In the genomic region with DNA sequence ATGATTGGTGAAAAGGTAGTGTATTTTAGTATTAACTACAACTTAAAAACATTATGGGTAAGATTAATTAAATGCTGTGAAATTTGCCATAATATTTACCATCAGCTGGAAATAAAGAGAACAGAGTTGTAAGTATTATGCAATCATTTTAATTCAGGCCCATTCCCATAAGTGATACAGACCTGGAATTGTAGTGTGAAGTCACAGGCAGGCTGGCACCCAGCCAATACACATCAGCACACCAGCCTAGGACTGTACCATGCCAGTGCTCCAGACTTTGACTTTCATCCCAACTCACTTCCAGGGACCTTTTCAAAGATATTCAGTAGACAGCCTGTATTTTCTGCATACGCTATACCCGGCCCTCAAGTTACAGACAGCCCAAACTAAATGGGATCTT, we compare ENCODE assay signal across 9 cellular contexts.
A peak's percentile ranks its signal among the peaks of the same experiment; 100 is the strongest.
DNase-seq lines count a peak whose midpoint lies in the region; ATAC-seq, FAIRE-seq and TF ChIP-seq lines count a peak whose summit lies in the region.
"Had no signal": no experiment of that assay in that cellular context is flagged by ENCODE, and none has a peak within 500 bp of the region (broad histone marks: within the 10 kb centered on the region; RNA-seq: fewer than 3 reads in every experiment).

No MANE protein-coding gene starts in this region.

- H3K4me3 ChIP-seq in SK-N-SH (ENCODE audit: low read depth in 2 of 2, low read length in 1 of 2), result no peak overlapping the region
- no peak overlapping the region for H3K4me3 ChIP-seq in esophagus (ENCODE audit: low read depth in 1 of 2, low read length in 2 of 2)

- no peak for FAIRE-seq in H54 (lab: Jason Lieb, UNC)

- TF ChIP-seq RAD21 in SK-N-SH (IDR thresholded peaks at IDR 0.05; ENCODE audit: low read length), result no peak

- peaks cover 6 to 49% of the 10 kb centered on the region in 2 experiments for H3K4me1 ChIP-seq in SK-N-SH (ENCODE audit: control insufficient read depth in 1 of 2, insufficient read depth in 2 of 2, low read depth in 1 of 2, low read length in 1 of 2)
- H3K4me1 ChIP-seq in esophagus (ENCODE audit: control insufficient read depth in 2 of 2, insufficient read depth in 2 of 2, low read length in 1 of 2), result peaks cover 0 to 3% of the 10 kb centered on the region in 2 donors

- H3K36me3 ChIP-seq in SK-N-SH (replicated peaks in 1 of 2; ENCODE audit: control insufficient read depth in 1 of 2, insufficient read depth in 2 of 2, low read length in 1 of 2) (no peaks in the 10 kb centered on the region), esophagus (ENCODE audit: control insufficient read depth in 2 of 2, insufficient read depth in 2 of 2, low read length in 1 of 2) (no peaks in the 10 kb centered on the region)

- TF ChIP-seq EP300 in SK-N-SH (IDR thresholded peaks at IDR 0.05; ENCODE audit: borderline replicate concordance in 1 of 2, low read depth in 1 of 2, low read length in 1 of 2), result no peak

- H3K9me3 ChIP-seq in SK-N-SH, result no peaks in the 10 kb centered on the region
- no peaks in the 10 kb centered on the region for H3K9me3 ChIP-seq in esophagus (ENCODE audit: control insufficient read depth in 2 of 2, insufficient read depth in 1 of 2, low read depth in 1 of 2, low read length in 1 of 2)

- H3K9me2 ChIP-seq in SK-N-SH, result no peaks in the 10 kb centered on the region

- H3K27me3 ChIP-seq in SK-N-SH (ENCODE audit: insufficient read depth) (no peaks in the 10 kb centered on the region), esophagus (ENCODE audit: control insufficient read depth in 1 of 2, insufficient read depth in 2 of 2, low read length in 2 of 2) (no peaks in the 10 kb centered on the region)

- H3K9ac ChIP-seq in SK-N-SH, result no peak overlapping the region

- H3K27ac ChIP-seq in SK-N-SH (ENCODE audit: low read depth in 2 of 2, low read length in 1 of 2), result peak overlapping the region; percentile 68 to 88; a peak in 3 of 4 replicates
- peak overlapping the region; percentile 34 to 77 for H3K27ac ChIP-seq in esophagus (ENCODE audit: low read depth in 2 of 2, low read length in 1 of 2)

- H3F3A ChIP-seq in SK-N-SH (replicated peaks; ENCODE audit: insufficient read depth), result peaks cover 42% of the 10 kb centered on the region

- no peak overlapping the region for H3K4me2 ChIP-seq in SK-N-SH

- POLR2A ChIA-PET in SK-N-SH (lab: Yijun Ruan, JAX), result no interaction called here

- CTCF ChIA-PET in SK-N-SH (lab: Yijun Ruan, JAX), result interaction anchor here (1.0 to 1.2 kb wide), 2 partner anchors 16 to 173 kb away, joined by 3 to 4 read pairs; no protein-coding TSS in a partner anchor

- DNase-seq in SK-N-SH, result no peak
- DNase-seq in myocyte (ENCODE audit: low read depth), result peak; percentile 26
- DNase-seq in NCI-H2196 treated with DMSO at 0.1 percent for 48 hours (lab: John Stamatoyannopoulos, UW; ENCODE audit: unreplicated experiment), result no peak
- no peak for DNase-seq in H54 (ENCODE audit: insufficient read length, low spot score)
- DNase-seq in C1 segment of cervical spinal cord (lab: John Stamatoyannopoulos, UW), result no peak
- DNase-seq: central memory CD4-positive, alpha-beta T cell had no signal

- H3K79me2 ChIP-seq in SK-N-SH (ENCODE audit: insufficient read depth), result no peaks in the 10 kb centered on the region

- ATAC-seq in SK-N-SH treated with all-trans-retinoic acid at 6 μM for 48 hours (no peak), GM19455 (IDR thresholded peaks at IDR 0.05; ENCODE audit: unreplicated experiment) (no peak)

- 66% methylated on average over 2 of the region's 2 CpGs for WGBS in SK-N-SH (ENCODE audit: low lambda C conversion rate)
- WGBS in esophagus, 2 donors, result 59 to 71% methylated on average over 2 of the region's 2 CpGs

- no peak overlapping the region for H2AFZ ChIP-seq in SK-N-SH (ENCODE audit: low read depth)

- H4K20me1 ChIP-seq in SK-N-SH (ENCODE audit: insufficient read depth), result no peaks in the 10 kb centered on the region

- no peak for TF ChIP-seq POLR2A in H54 (IDR thresholded peaks at IDR 0.05; ENCODE audit: low read depth, low read length)

- TF ChIP-seq CTCF in SK-N-SH (IDR thresholded peaks at IDR 0.05), result no peak

TF ChIP-seq in SK-N-SH, 30 proteins besides CTCF, POLR2A, EP300 and RAD21:
- TF ChIP-seq CHD2 (IDR thresholded peaks at IDR 0.05; ENCODE audit: low read length, partially characterized antibody) (no peak), TCF12 (IDR thresholded peaks at IDR 0.05) (no peak), NFIC (IDR thresholded peaks at IDR 0.05; ENCODE audit: borderline replicate concordance) (peak; percentile 70)
- TF ChIP-seq, protein P1, sequence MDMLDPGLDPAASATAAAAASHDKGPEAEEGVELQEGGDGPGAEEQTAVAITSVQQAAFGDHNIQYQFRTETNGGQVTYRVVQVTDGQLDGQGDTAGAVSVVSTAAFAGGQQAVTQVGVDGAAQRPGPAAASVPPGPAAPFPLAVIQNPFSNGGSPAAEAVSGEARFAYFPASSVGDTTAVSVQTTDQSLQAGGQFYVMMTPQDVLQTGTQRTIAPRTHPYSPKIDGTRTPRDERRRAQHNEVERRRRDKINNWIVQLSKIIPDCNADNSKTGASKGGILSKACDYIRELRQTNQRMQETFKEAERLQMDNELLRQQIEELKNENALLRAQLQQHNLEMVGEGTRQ (IDR thresholded peaks at IDR 0.05; ENCODE audit: borderline replicate concordance, low read depth, low read length), result no peak
- TF ChIP-seq, protein P2, sequence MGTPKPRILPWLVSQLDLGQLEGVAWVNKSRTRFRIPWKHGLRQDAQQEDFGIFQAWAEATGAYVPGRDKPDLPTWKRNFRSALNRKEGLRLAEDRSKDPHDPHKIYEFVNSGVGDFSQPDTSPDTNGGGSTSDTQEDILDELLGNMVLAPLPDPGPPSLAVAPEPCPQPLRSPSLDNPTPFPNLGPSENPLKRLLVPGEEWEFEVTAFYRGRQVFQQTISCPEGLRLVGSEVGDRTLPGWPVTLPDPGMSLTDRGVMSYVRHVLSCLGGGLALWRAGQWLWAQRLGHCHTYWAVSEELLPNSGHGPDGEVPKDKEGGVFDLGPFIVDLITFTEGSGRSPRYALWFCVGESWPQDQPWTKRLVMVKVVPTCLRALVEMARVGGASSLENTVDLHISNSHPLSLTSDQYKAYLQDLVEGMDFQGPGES (IDR thresholded peaks at IDR 0.05; ENCODE audit: low read depth, low read length), result no peak

TF ChIP-seq in SK-N-SH treated with all-trans-retinoic acid at 6 μM for 48 hours, 23 proteins besides CTCF, POLR2A, EP300 and RAD21:
- TF ChIP-seq ZFP3 (CRISPR knock-in tag; IDR thresholded peaks at IDR 0.05) (no peak), TOX (CRISPR knock-in tag; IDR thresholded peaks at IDR 0.05; ENCODE audit: borderline replicate concordance) (no peak)
TF ChIP-seq in SK-N-SH treated with all-trans-retinoic acid at 6 μM for 48 hours: peak in this region for 0.
